3 cellular contexts compared by ENCODE assay signal in the genomic region with DNA sequence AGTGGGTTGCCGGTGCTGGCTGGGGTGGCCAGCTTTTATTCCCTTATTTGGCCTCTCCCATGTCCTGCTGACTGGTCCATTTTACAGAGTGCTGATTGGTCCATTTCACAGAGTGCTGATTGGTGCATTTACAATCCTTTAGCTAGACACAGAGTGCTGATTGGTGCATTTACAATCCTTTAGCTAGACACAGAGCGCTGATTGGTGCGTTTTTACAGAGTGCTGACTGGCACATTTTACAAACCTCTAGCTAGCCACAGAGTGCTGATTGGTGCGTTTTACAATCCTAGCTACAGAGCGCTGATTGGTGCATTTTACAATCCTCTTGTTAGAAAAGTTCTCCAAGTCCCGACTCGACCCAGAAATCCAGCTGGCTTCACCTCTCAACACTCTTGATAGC. TPM values are rescaled to one million over a fixed set of nuclear protein-coding genes. Genes with fewer than 3 reads are reported as not detected.
"Had no signal": no experiment of that assay in that cellular context is flagged by ENCODE, and none has a peak within 500 bp of the region (broad histone marks: within the 10 kb centered on the region; RNA-seq: fewer than 3 reads in every experiment).

No MANE protein-coding gene starts in this region.

RNA-seq across cellular contexts. Expression of a gene that starts 53.2 kb away (rescaled TPM):
- total RNA-seq: HT-29, HT1080 had no signal
- polyA plus RNA-seq: IgD-negative memory B cell had no signal
